In genomic region chr13:62721893-62722292, GRCh38 we compare ENCODE assay signal across 23 cellular contexts.
"Had no signal": no experiment of that assay in that cellular context is flagged by ENCODE, and none has a peak within 500 bp of the region (broad histone marks: within the 10 kb centered on the region; RNA-seq: fewer than 3 reads in every experiment).

No MANE protein-coding gene starts in this region.

- H3K4me3 ChIP-seq: colonic mucosa, esophagus squamous epithelium, gastrocnemius medialis, heart right ventricle, left lung, lower lobe of right lung, mucosa of descending colon had no signal

- DNase-seq: colonic mucosa; cortex of kidney; effector CD8-positive, alpha-beta T cell; effector memory CD8-positive, alpha-beta T cell; endodermal cell; erythroblast; esophagus squamous epithelium; foreskin fibroblast; foreskin melanocyte; gastrocnemius medialis; glutamatergic neuron; head of caudate nucleus; heart right ventricle; hippocampal formation; left cardiac atrium; left lung; left ventricle myocardium superior; lower lobe of right lung; mesenchymal stem cell; mucosa of descending colon; naive B cell had no signal

- ATAC-seq: effector memory CD8-positive, alpha-beta T cell; esophagus mucosa; gastrocnemius medialis; heart right ventricle; left cardiac atrium; left lung; left ventricle myocardium superior; lower lobe of right lung; mucosa of descending colon had no signal

- H3K27ac ChIP-seq: colonic mucosa, epithelial cell of prostate, esophagus squamous epithelium, gastrocnemius medialis, heart right ventricle, left lung, lower lobe of right lung had no signal
